ENCODE assay signal across 8 cellular contexts in genomic region chr3:197516890-197517606, GRCh38. TPM values are rescaled to one million over a fixed set of nuclear protein-coding genes. Genes with fewer than 3 reads are reported as not detected.
DNase-seq lines count a peak whose midpoint lies in the region; ATAC-seq, FAIRE-seq and TF ChIP-seq lines count a peak whose summit lies in the region.
"Not testable (repeated sequence)": the region's sequence is repeated elsewhere in the genome, so short reads cannot be mapped to it uniquely, and the experiment has no call there.

No MANE protein-coding gene starts in this region.

- CTCF ChIA-PET in T-cell (lab: Charles Lee); K562 (lab: Yijun Ruan, JAX; ENCODE audit: low intra/inter-chr PET ratio): not testable (repeated sequence)

- H3K9me3 ChIP-seq in DND-41 (ENCODE audit: insufficient read depth, low read length, severe bottlenecking); K562 (replicated peaks; ENCODE audit: control insufficient read depth, insufficient read depth, low read depth, low read length); suprapubic skin: not testable (repeated sequence)

- H3K79me2 ChIP-seq in DND-41 (ENCODE audit: insufficient read depth, low read length); K562 (ENCODE audit: control insufficient read depth, insufficient read depth, low read length): not testable (repeated sequence)

- not testable (repeated sequence) for H3K4me3 ChIP-seq in DND-41 (ENCODE audit: low read depth in 1 of 2, low read length in 2 of 2); K562; suprapubic skin

- H3K9me3 Mint-ChIP-seq in IgD-negative memory B cell, T-cell: not testable (repeated sequence)
- H3K9me3 Mint-ChIP-seq in naive thymus-derived CD8-positive, alpha-beta T cell, result peaks cover 0 to 22% (median 4%) of the 10 kb centered on the region in 9 donors

- H3K4me2 ChIP-seq in DND-41 (ENCODE audit: insufficient read depth, low read length), result not testable (repeated sequence)
- peak overlapping the region; percentile 65 for H3K4me2 ChIP-seq in K562 (ENCODE audit: insufficient read depth, low read length)

- peaks cover 79% of the 10 kb centered on the region for H3K36me3 ChIP-seq in DND-41 (ENCODE audit: insufficient read depth, low read length)
- H3K36me3 ChIP-seq in K562 (ENCODE audit: control insufficient read depth, insufficient read depth, low read length); suprapubic skin: not testable (repeated sequence)

- not testable (repeated sequence) for H3K4me1 ChIP-seq in DND-41 (ENCODE audit: insufficient read depth, low read length)
- H3K4me1 ChIP-seq in K562 (replicated peaks in 1 of 2; ENCODE audit: control insufficient read depth in 2 of 2, insufficient read depth in 2 of 2, low read length in 2 of 2) (peaks cover 10 to 32% of the 10 kb centered on the region in 2 experiments), foreskin keratinocyte (peaks cover 27% of the 10 kb centered on the region), suprapubic skin (peaks cover 29% of the 10 kb centered on the region)

- not testable (repeated sequence) for H3K4me3 Mint-ChIP-seq in IgD-negative memory B cell, T-cell
- peak overlapping the region in 2 of 10 donors; percentile 12 to 19 for H3K4me3 Mint-ChIP-seq in naive thymus-derived CD8-positive, alpha-beta T cell

- not testable (repeated sequence) for H3K27me3 ChIP-seq in DND-41 (ENCODE audit: insufficient read depth, low read length, poor library complexity); foreskin keratinocyte; suprapubic skin
- H3K27me3 ChIP-seq in K562 (ENCODE audit: control insufficient read depth in 2 of 2, insufficient read depth in 2 of 2, low read length in 2 of 2), result peaks cover 9 to 28% of the 10 kb centered on the region in 2 experiments; a peak in 4 of 5 replicates

- TF ChIP-seq EP300 in K562 (IDR thresholded peaks at IDR 0.05; ENCODE audit: low read length); suprapubic skin (IDR thresholded peaks at IDR 0.05): not testable (repeated sequence)

- ATAC-seq in DND-41 (ENCODE audit: insufficient read depth, low read depth); K562: not testable (repeated sequence)
- peak in 1 of 4 experiments; percentile 38 for ATAC-seq in T-cell (replicated peaks in 1 of 4)
- peak; percentile 36 for ATAC-seq in foreskin keratinocyte
- peak in 1 of 2 donors; percentile 44 for ATAC-seq in naive thymus-derived CD8-positive, alpha-beta T cell

- H3K4me1 Mint-ChIP-seq in IgD-negative memory B cell, result peaks cover 9 to 10% (median 9%) of the 10 kb centered on the region in 3 donors
- H3K4me1 Mint-ChIP-seq in T-cell, result peaks cover 11 to 17% (median 12%) of the 10 kb centered on the region in 3 donors
- H3K4me1 Mint-ChIP-seq in naive thymus-derived CD8-positive, alpha-beta T cell, result peaks cover 12 to 27% (median 19%) of the 10 kb centered on the region in 4 donors

- in situ Hi-C loops in K562 (cut with MboI), result loop anchor here (25.0 kb wide), 2 partner anchors 255 to 530 kb away; no protein-coding TSS in a partner anchor

- H3K27ac ChIP-seq in DND-41 (ENCODE audit: low read length), result not testable (repeated sequence)
- H3K27ac ChIP-seq in K562 (ENCODE audit: extremely low read depth, low read depth, low read length), result peak overlapping the region; percentile 66; the same call in 1 of the 3 replicates
- peak overlapping the region; percentile 89 for H3K27ac ChIP-seq in foreskin keratinocyte
- peak overlapping the region; percentile 53 for H3K27ac ChIP-seq in suprapubic skin

- peak overlapping the region in 2 of 3 donors; percentile 89 to 97 for H3K27ac Mint-ChIP-seq in IgD-negative memory B cell
- peak overlapping the region; percentile 53 to 75 for H3K27ac Mint-ChIP-seq in T-cell
- peak overlapping the region; percentile 68 to 94 (median 87) for H3K27ac Mint-ChIP-seq in naive thymus-derived CD8-positive, alpha-beta T cell

- POLR2A ChIA-PET in T-cell (lab: Charles Lee); naive thymus-derived CD8-positive, alpha-beta T cell (lab: Charles Lee): not testable (repeated sequence)
- POLR2A ChIA-PET in K562 (lab: Yijun Ruan, JAX), result interaction anchor here (2.0 kb wide), 1 partner anchor 9 kb away, joined by 4 read pairs; no protein-coding TSS in a partner anchor

- intact Hi-C loops in K562 (cut with micrococcal nuclease), result not testable (repeated sequence)

- not testable (repeated sequence) for H3K9me1 ChIP-seq in K562 (ENCODE audit: control insufficient read depth, insufficient read depth, low read length)

- not testable (repeated sequence) for H2AFZ ChIP-seq in DND-41 (ENCODE audit: low read depth, low read length)
- peak overlapping the region; percentile 68 for H2AFZ ChIP-seq in K562 (ENCODE audit: low read depth, low read length)

- TF ChIP-seq POLR2A in K562 (conservative IDR thresholded peaks at IDR 0.05); suprapubic skin (IDR thresholded peaks at IDR 0.05): not testable (repeated sequence)

- TF ChIP-seq CTCF in DND-41 (IDR thresholded peaks at IDR 0.05; ENCODE audit: borderline replicate concordance, extremely low read depth, low read length, poor library complexity, severe bottlenecking); K562 (IDR thresholded peaks at IDR 0.05 in 2 of 3, conservative IDR thresholded peaks at IDR 0.05 in 1 of 3; ENCODE audit: insufficient read depth in 2 of 3, low read depth in 1 of 3, low read length in 3 of 3); foreskin keratinocyte (conservative IDR thresholded peaks at IDR 0.05); suprapubic skin (IDR thresholded peaks at IDR 0.05): not testable (repeated sequence)

- not testable (repeated sequence) for H3K9ac ChIP-seq in DND-41 (ENCODE audit: low read depth, low read length); K562 (ENCODE audit: insufficient read depth in 1 of 2, low read depth in 2 of 2, low read length in 2 of 2)

- DNase-seq in DND-41 (peak; percentile 22), T-cell (peak in 5 of 34 experiments; percentile 9 to 29 (median 19)), activated T-cell treated with anti-CD3 and anti-CD28 coated beads for 48 hours (ENCODE audit: low read depth) (peak; percentile 18)
- not testable (repeated sequence) for DNase-seq in K562 (ENCODE audit: extremely low read depth in 1 of 4, low spot score in 3 of 4); foreskin keratinocyte; suprapubic skin (ENCODE audit: low spot score in 2 of 2)
- peak in 5 of 10 donors; percentile 12 to 80 (median 18) for DNase-seq in naive thymus-derived CD8-positive, alpha-beta T cell

- not testable (repeated sequence) for H4K20me1 ChIP-seq in DND-41 (ENCODE audit: insufficient read depth, low read length); K562 (replicated peaks; ENCODE audit: control insufficient read depth, insufficient read depth, low read length)

- not testable (repeated sequence) for FAIRE-seq in K562 (lab: Jason Lieb, UNC)

- not testable (repeated sequence) for TF ChIP-seq RAD21 in K562 (CRISPR knock-in tag; conservative IDR thresholded peaks at IDR 0.05 in 1 of 2, IDR thresholded peaks at IDR 0.05 in 1 of 2)

- not testable (repeated sequence) for H3K36me3 Mint-ChIP-seq in IgD-negative memory B cell
- peaks cover 46% of the 10 kb centered on the region for H3K36me3 Mint-ChIP-seq in T-cell
- peaks cover 5 to 49% (median 19%) of the 10 kb centered on the region in 3 donors for H3K36me3 Mint-ChIP-seq in naive thymus-derived CD8-positive, alpha-beta T cell

- 22% methylated on average over 4 of the region's 12 CpGs for WGBS in K562 (ENCODE audit: insufficient coverage, low coverage, missing lambda C conversion rate)
- 72% methylated on average over 10 of the region's 12 CpGs for WGBS in suprapubic skin

- H3K27me3 Mint-ChIP-seq in IgD-negative memory B cell; T-cell; naive thymus-derived CD8-positive, alpha-beta T cell: not testable (repeated sequence)

- BruUV-seq in K562 (replicated peaks; lab: Mats Ljungman, UMichigan), result not testable (repeated sequence)

TF ChIP-seq in K562, 482 proteins besides CTCF, POLR2A, EP300 and RAD21 (continues in another document):
- peak; percentile 77 for TF ChIP-seq FOSL1 (tag; conservative IDR thresholded peaks at IDR 0.05)
- peak; percentile 96 for TF ChIP-seq BCOR (IDR thresholded peaks at IDR 0.05)
- TF ChIP-seq NFRKB (IDR thresholded peaks at IDR 0.05; ENCODE audit: low read depth), result peak; percentile 39; the same call in 1 of the 2 replicates

RNA-seq across cellular contexts. Expression of gene BDH1, which starts 38.7 kb away (rescaled TPM):
- polyA plus RNA-seq in IgD-negative memory B cell (19.0 TPM), K562 (2011; rRNA removed) (0.03 and 0.32 TPM in 2 replicates), K562 (2014; fragmentation: Illumina TruSeq; extraction: Trizol) (0.19 TPM in 1 of 2 replicates, not detected in the other), K562 (2014; fragmentation: Nextera tagmentation; extraction: Ambion mirVana) (under 1 TPM; 0.13 to 0.89 TPM), K562 (2014; rRNA removed) (0.07 and 0.69 TPM in 2 replicates), foreskin keratinocyte (26.3 and 35.9 TPM in 2 replicates)
- total RNA-seq in T-cell (10 to 100 TPM; 31.1 to 74.7 (median 68.9) TPM), K562 (2014; rRNA removed) (0.29 TPM in 1 of 2 replicates, not detected in the other), K562 (2014; rRNA removed; fragmentation: Illumina TruSeq; extraction: Trizol) (0.11 TPM in 1 of 2 replicates, not detected in the other), K562 (2015; rRNA removed; fragmentation: Illumina TruSeq; extraction: Trizol) (0.04 TPM in 1 of 2 replicates, not detected in the other), K562 (2021) (0.11 and 0.27 TPM in 2 replicates), foreskin keratinocyte (19.9 and 27.8 TPM in 2 replicates), suprapubic skin (10 to 100 TPM; 40.7 to 70.7 (median 43.1) TPM)
- 0.60 and 1.0 TPM in 2 replicates for total RNA-seq in K562 (2011; cell fraction: chromatin; rRNA removed; ENCODE audit: low replicate concordance)
- total RNA-seq in K562 (2011; cell fraction: nucleolus; rRNA removed), result 0.26 and 0.33 TPM in 2 replicates
- 0.44 and 1.4 TPM in 2 replicates for total RNA-seq in K562 (2011; cell fraction: nucleoplasm; rRNA removed)
- polyA plus RNA-seq in K562 (2011; cell fraction: cytosol; rRNA removed), result 0.06 and 0.22 TPM in 2 replicates
- polyA plus RNA-seq in K562 (2011; cell fraction: nucleus; rRNA removed), result 0.38 and 0.94 TPM in 2 replicates
- polyA plus RNA-seq in K562 (2012), result 0.36 and 0.76 TPM in 2 replicates
- polyA minus RNA-seq in K562 (2011; rRNA and poly(A)+ RNA removed), result 0.21 TPM in 1 of 2 replicates, not detected in the other
- not detected in 2 replicates for polyA minus RNA-seq in K562 (2011; cell fraction: cytosol; rRNA and poly(A)+ RNA removed)
- polyA minus RNA-seq in K562 (2011; cell fraction: nucleus; rRNA and poly(A)+ RNA removed), result 0.11 and 0.13 TPM in 2 replicates
- total RNA-seq in naive thymus-derived CD8-positive, alpha-beta T cell, result 10 to 100 TPM; 77.7 to 79.0 TPM
- 10 to 100 TPM; 19.1 to 30.9 (median 26.6) TPM for polyA plus RNA-seq in naive thymus-derived CD8-positive, alpha-beta T cell
